Comparison of ENCODE assay signal across 29 cellular contexts in the genomic region with DNA sequence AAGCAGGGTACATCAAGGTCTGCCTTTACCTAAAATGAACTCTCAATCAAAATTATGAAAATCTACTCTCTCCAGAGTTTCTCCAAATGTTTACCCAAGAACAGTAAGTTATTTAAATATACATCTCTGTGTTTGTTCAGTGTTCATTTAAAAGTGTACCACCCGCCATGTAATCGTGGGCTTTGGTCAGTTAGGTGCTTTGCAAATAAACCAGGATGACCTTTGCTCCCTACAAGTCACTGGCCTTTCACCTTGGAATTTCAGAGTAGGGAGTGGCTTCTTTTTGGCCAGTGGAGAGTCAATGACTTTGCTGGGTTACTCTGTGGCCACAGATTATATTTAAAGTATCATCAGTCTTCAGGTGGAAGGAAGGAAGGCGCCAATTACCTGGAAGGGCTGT.
"Had no signal": no experiment of that assay in that cellular context is flagged by ENCODE, and none has a peak within 500 bp of the region (broad histone marks: within the 10 kb centered on the region; RNA-seq: fewer than 3 reads in every experiment).

No MANE protein-coding gene starts in this region.

- H3K4me1 ChIP-seq: breast epithelium had no signal

- H3K36me3 ChIP-seq: breast epithelium, MG63, WERI-Rb-1 had no signal

- H3K4me3 ChIP-seq: breast epithelium, MG63, SK-N-MC had no signal

- ATAC-seq: activated CD4-positive, alpha-beta T cell treated with anti-CD3 and anti-CD28 coated beads for 36 hours; activated T-cell treated with anti-CD3 and anti-CD28 coated beads, Interleukin-2, amount 50 U/mL, for 72 hours; Panc1; Right ventricle myocardium inferior had no signal

- DNase-seq: activated CD4-positive, alpha-beta memory T cell treated with anti-CD3 and anti-CD28 coated beads, Interleukin-2, amount 10 ng/mL, durations not matched to agents 7 days and 5 days; activated CD4-positive, alpha-beta T cell treated with anti-CD3 and anti-CD28 coated beads for 36 hours; activated CD4-positive, alpha-beta T cell treated with anti-CD3 and anti-CD28 coated beads, Interleukin-2, amount 50 U/mL, for 1 hour; activated naive CD4-positive, alpha-beta T cell treated with anti-CD3 and anti-CD28 coated beads, Interleukin-2, amount 50 U/mL, for 16 hours; activated naive CD8-positive, alpha-beta T cell treated with anti-CD3 and anti-CD28 coated beads, Interleukin-2, amount 10 ng/mL, durations not matched to agents 7 days and 5 days; activated T-cell treated with anti-CD3 and anti-CD28 coated beads for 4 hours; activated T-cell treated with anti-CD3 and anti-CD28 coated beads, Interleukin-2, amount 50 U/mL, for 72 hours; aorta; caudate nucleus; KG1; MG63; MV-4-11; NCI-H1092 treated with DMSO at 0.1 percent for 48 hours; NCI-H1417 treated with DMSO at 0.1 percent for 48 hours; NCI-H1694; NCI-H2029; NCI-H2107; NCI-H2171 treated with DMSO at 0.1 percent for 48 hours; NCI-H226; NCI-H510A; NCI-H82; OCI-M1; RPMI8226; T-helper 1 cell; WERI-Rb-1 had no signal

- H3K9me3 ChIP-seq: breast epithelium, MG63 had no signal
